9 cellular contexts compared by ENCODE assay signal in the genomic region with DNA sequence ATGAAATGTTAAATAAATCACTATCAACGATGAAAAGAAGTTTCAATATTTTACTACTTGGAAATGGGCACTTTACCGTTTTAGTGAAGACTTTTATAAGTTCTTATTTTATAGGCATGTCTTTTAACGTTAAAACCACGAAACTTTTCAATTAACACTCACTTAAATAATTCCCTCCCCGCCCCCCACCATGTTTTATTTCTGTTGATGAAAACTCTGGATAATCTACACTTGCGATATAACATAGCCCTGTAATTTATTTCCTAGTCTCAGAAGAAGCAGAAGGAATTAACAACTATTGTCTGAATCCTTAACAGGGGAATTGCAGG. TPM values are rescaled to one million over a fixed set of nuclear protein-coding genes. Genes with fewer than 3 reads are reported as not detected.
A peak's percentile ranks its signal among the peaks of the same experiment; 100 is the strongest.
DNase-seq lines count a peak whose midpoint lies in the region; ATAC-seq, FAIRE-seq and TF ChIP-seq lines count a peak whose summit lies in the region.
"Had no signal": no experiment of that assay in that cellular context is flagged by ENCODE, and none has a peak within 500 bp of the region (broad histone marks: within the 10 kb centered on the region; RNA-seq: fewer than 3 reads in every experiment).

No MANE protein-coding gene starts in this region.

- H3K27ac Mint-ChIP-seq in astrocyte (ENCODE audit: unreplicated experiment): no peak overlapping the region
- peak overlapping the region; percentile 70 for H3K27ac Mint-ChIP-seq in stimulated activated memory B cell treated with anti-CD40 and anti-IgM and Interleukin-4, amounts not matched to agents 10 μg/mL and 1 μg/mL and 100 μg/mL, for 72 hours

- H3K9me2 ChIP-seq in SK-N-SH: no peaks in the 10 kb centered on the region

- FAIRE-seq in astrocyte (lab: Jason Lieb, UNC): no peak
- no peak for FAIRE-seq in GM12891 (lab: Jason Lieb, UNC)

- no peak for TF ChIP-seq EP300 in SK-N-SH (IDR thresholded peaks at IDR 0.05; ENCODE audit: borderline replicate concordance in 1 of 2, low read depth in 1 of 2, low read length in 1 of 2)

- H3K4me1 ChIP-seq in SK-N-SH (ENCODE audit: control insufficient read depth in 1 of 2, insufficient read depth in 2 of 2, low read depth in 1 of 2, low read length in 1 of 2) (peaks cover 0 to 4% of the 10 kb centered on the region in 2 experiments; a peak in 1 of 4 replicates), astrocyte (ENCODE audit: insufficient read depth, low read length) (no peaks in the 10 kb centered on the region)

- peak overlapping the region; percentile 100 for H2AFZ ChIP-seq in SK-N-SH (ENCODE audit: low read depth)
- peak overlapping the region; percentile 98 for H2AFZ ChIP-seq in astrocyte (ENCODE audit: low read depth, low read length)

- H3K27me3 Mint-ChIP-seq in astrocyte (ENCODE audit: low read depth, unreplicated experiment): peaks cover 6% of the 10 kb centered on the region
- no peaks in the 10 kb centered on the region for H3K27me3 Mint-ChIP-seq in stimulated activated memory B cell treated with anti-CD40 and anti-IgM and Interleukin-4, amounts not matched to agents 10 μg/mL and 1 μg/mL and 100 μg/mL, for 72 hours

- H3K4me1 Mint-ChIP-seq in astrocyte (ENCODE audit: low read depth, unreplicated experiment): no peaks in the 10 kb centered on the region
- H3K4me1 Mint-ChIP-seq in stimulated activated memory B cell treated with anti-CD40 and anti-IgM and Interleukin-4, amounts not matched to agents 10 μg/mL and 1 μg/mL and 100 μg/mL, for 72 hours: peaks cover 8% of the 10 kb centered on the region

- ATAC-seq in SK-N-SH treated with all-trans-retinoic acid at 6 μM for 48 hours: no peak
- no peak for ATAC-seq in stimulated activated memory B cell treated with anti-CD40 and anti-IgM and Interleukin-4, amounts not matched to agents 10 μg/mL and 1 μg/mL and 100 μg/mL, for 72 hours

- H3K9me3 Mint-ChIP-seq in astrocyte (ENCODE audit: unreplicated experiment): peaks cover 15% of the 10 kb centered on the region
- peaks cover 22% of the 10 kb centered on the region for H3K9me3 Mint-ChIP-seq in stimulated activated memory B cell treated with anti-CD40 and anti-IgM and Interleukin-4, amounts not matched to agents 10 μg/mL and 1 μg/mL and 100 μg/mL, for 72 hours

- 44% methylated on average over 6 of the region's 6 CpGs for WGBS in SK-N-SH (ENCODE audit: low lambda C conversion rate)

- no peaks in the 10 kb centered on the region for H3K27me3 ChIP-seq in SK-N-SH (ENCODE audit: insufficient read depth)
- no peaks in the 10 kb centered on the region for H3K27me3 ChIP-seq in astrocyte (ENCODE audit: insufficient read depth, low read length)
- no peaks in the 10 kb centered on the region for H3K27me3 ChIP-seq in kidney epithelial cell (ENCODE audit: control insufficient read depth, insufficient read depth, low read length)

- DNase-seq in SK-N-SH (no peak), astrocyte (ENCODE audit: low read depth) (no peak), kidney epithelial cell (ENCODE audit: low read depth) (no peak), RKO (ENCODE audit: low spot score) (no peak), erythroblast (lab: John Stamatoyannopoulos, UW) (no peak), GM12891 (ENCODE audit: insufficient read length, low spot score) (no peak)

- H3K79me2 ChIP-seq in SK-N-SH (ENCODE audit: insufficient read depth) (no peaks in the 10 kb centered on the region), astrocyte (ENCODE audit: insufficient read depth, low read length) (no peaks in the 10 kb centered on the region)

- peak overlapping the region; percentile 69 to 81 for H3K4me3 ChIP-seq in SK-N-SH (ENCODE audit: low read depth in 2 of 2, low read length in 1 of 2)
- H3K4me3 ChIP-seq in astrocyte (ENCODE audit: insufficient read depth, low read depth, low read length): peak overlapping the region; percentile 75
- peak overlapping the region; percentile 66 for H3K4me3 ChIP-seq in kidney epithelial cell (ENCODE audit: low read depth, low read length)

- peaks cover 5% of the 10 kb centered on the region; the same call in 1 of the 2 replicates for H3K9me3 ChIP-seq in SK-N-SH
- H3K9me3 ChIP-seq in astrocyte (ENCODE audit: insufficient read depth, low read depth, low read length): no peaks in the 10 kb centered on the region

- CTCF ChIA-PET in SK-N-SH (lab: Yijun Ruan, JAX): no interaction called here

- H3K9ac ChIP-seq in SK-N-SH: no peak overlapping the region
- no peak overlapping the region for H3K9ac ChIP-seq in astrocyte (ENCODE audit: low read length)

- H3K4me3 Mint-ChIP-seq in astrocyte (ENCODE audit: unreplicated experiment): peak overlapping the region; percentile 94
- H3K4me3 Mint-ChIP-seq in stimulated activated memory B cell treated with anti-CD40 and anti-IgM and Interleukin-4, amounts not matched to agents 10 μg/mL and 1 μg/mL and 100 μg/mL, for 72 hours: peak overlapping the region; percentile 91

- H4K20me1 ChIP-seq in SK-N-SH (ENCODE audit: insufficient read depth): no peaks in the 10 kb centered on the region
- H4K20me1 ChIP-seq in astrocyte (ENCODE audit: insufficient read depth, low read length): no peaks in the 10 kb centered on the region

- H3K36me3 Mint-ChIP-seq in astrocyte (ENCODE audit: low read depth, unreplicated experiment): peaks cover 1% of the 10 kb centered on the region
- H3K36me3 Mint-ChIP-seq in stimulated activated memory B cell treated with anti-CD40 and anti-IgM and Interleukin-4, amounts not matched to agents 10 μg/mL and 1 μg/mL and 100 μg/mL, for 72 hours: peaks cover 18% of the 10 kb centered on the region

- TF ChIP-seq POLR2A in erythroblast (IDR thresholded peaks at IDR 0.05; ENCODE audit: low read length) (no peak), GM12891 (IDR thresholded peaks at IDR 0.05; ENCODE audit: low read depth, low read length) (no peak)

- H3K36me3 ChIP-seq in SK-N-SH (replicated peaks in 1 of 2; ENCODE audit: control insufficient read depth in 1 of 2, insufficient read depth in 2 of 2, low read length in 1 of 2): no peaks in the 10 kb centered on the region
- H3K36me3 ChIP-seq in astrocyte (ENCODE audit: insufficient read depth, low read length): no peaks in the 10 kb centered on the region
- H3K36me3 ChIP-seq in kidney epithelial cell (ENCODE audit: control insufficient read depth, insufficient read depth, low read length): no peaks in the 10 kb centered on the region

- no peaks in the 10 kb centered on the region for H3F3A ChIP-seq in SK-N-SH (replicated peaks; ENCODE audit: insufficient read depth)

- no peak for TF ChIP-seq CTCF in SK-N-SH (IDR thresholded peaks at IDR 0.05)
- no peak for TF ChIP-seq CTCF in astrocyte (IDR thresholded peaks at IDR 0.05; ENCODE audit: insufficient read depth, low read depth, low read length)
- TF ChIP-seq CTCF in kidney epithelial cell (IDR thresholded peaks at IDR 0.05; ENCODE audit: insufficient read depth, low read length, poor library complexity, severe bottlenecking): no peak

- H3K4me2 ChIP-seq in SK-N-SH: no peak overlapping the region; the same call in 1 of the 2 replicates
- H3K4me2 ChIP-seq in astrocyte (ENCODE audit: low read length): peak overlapping the region; percentile 95

- POLR2A ChIA-PET in SK-N-SH (lab: Yijun Ruan, JAX): no interaction called here

- no peak for TF ChIP-seq RAD21 in SK-N-SH (IDR thresholded peaks at IDR 0.05; ENCODE audit: low read length)

- 0 out of 4 replicates have a peak overlapping the region, but pooled peaks of 1 of the 2 experiments have one; percentile 16 for H3K27ac ChIP-seq in SK-N-SH (ENCODE audit: low read depth in 2 of 2, low read length in 1 of 2)
- no peak overlapping the region for H3K27ac ChIP-seq in astrocyte (ENCODE audit: low read depth, low read length)
- H3K27ac ChIP-seq: epithelial cell of prostate had no signal

TF ChIP-seq in SK-N-SH, 30 proteins besides CTCF, POLR2A, EP300 and RAD21 (continues in another document):
- TF ChIP-seq, protein P1, sequence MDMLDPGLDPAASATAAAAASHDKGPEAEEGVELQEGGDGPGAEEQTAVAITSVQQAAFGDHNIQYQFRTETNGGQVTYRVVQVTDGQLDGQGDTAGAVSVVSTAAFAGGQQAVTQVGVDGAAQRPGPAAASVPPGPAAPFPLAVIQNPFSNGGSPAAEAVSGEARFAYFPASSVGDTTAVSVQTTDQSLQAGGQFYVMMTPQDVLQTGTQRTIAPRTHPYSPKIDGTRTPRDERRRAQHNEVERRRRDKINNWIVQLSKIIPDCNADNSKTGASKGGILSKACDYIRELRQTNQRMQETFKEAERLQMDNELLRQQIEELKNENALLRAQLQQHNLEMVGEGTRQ (IDR thresholded peaks at IDR 0.05; ENCODE audit: borderline replicate concordance, low read depth, low read length): no peak

TF ChIP-seq in GM12891, 5 proteins besides CTCF, POLR2A, EP300 and RAD21:
- no peak for TF ChIP-seq PAX5 (IDR thresholded peaks at IDR 0.05; ENCODE audit: insufficient read depth, low read length, severe bottlenecking)
- no peak for TF ChIP-seq SPI1 (IDR thresholded peaks at IDR 0.05; ENCODE audit: low read depth, low read length)
- TF ChIP-seq POLR2AphosphoS5 (IDR thresholded peaks at IDR 0.05; ENCODE audit: low read depth, low read length): no peak
- TF ChIP-seq TAF1 (IDR thresholded peaks at IDR 0.05; ENCODE audit: low read depth, low read length): no peak
- no peak for TF ChIP-seq POU2F2 (IDR thresholded peaks at IDR 0.05; ENCODE audit: low read depth, low read length)
TF ChIP-seq in GM12891: peak in this region for 0.

RNA-seq across cellular contexts. Expression of a gene that starts 0.3 kb away (rescaled TPM):
- polyA plus RNA-seq in SK-N-SH (2012; rRNA removed): 0.87 and 1.0 TPM in 2 replicates
- 1.0 TPM in 2 replicates for polyA plus RNA-seq in SK-N-SH (2012; cell fraction: cytosol; rRNA removed)
- 1.2 and 2.6 TPM in 2 replicates for polyA plus RNA-seq in SK-N-SH (2012; cell fraction: nucleus; rRNA removed)
- total RNA-seq in astrocyte: 2.1 and 2.9 TPM in 2 replicates
- total RNA-seq in kidney epithelial cell: 3.8 and 5.1 TPM in 2 replicates
- polyA plus RNA-seq in GM12891 (2012; ENCODE audit: low read depth, missing spikeins): 0.83 TPM

RNA-seq across cellular contexts. Expression of a gene that starts 45.3 kb away (rescaled TPM):
- 2.5 and 5.3 TPM in 2 replicates for polyA plus RNA-seq in SK-N-SH (2012; rRNA removed)
- 2.5 and 3.1 TPM in 2 replicates for polyA plus RNA-seq in SK-N-SH (2012; cell fraction: cytosol; rRNA removed)
- polyA plus RNA-seq in SK-N-SH (2012; cell fraction: nucleus; rRNA removed): 6.2 and 15.7 TPM in 2 replicates
- total RNA-seq in astrocyte (4.1 and 4.4 TPM in 2 replicates), kidney epithelial cell (3.6 and 7.6 TPM in 2 replicates)
- polyA plus RNA-seq in GM12891 (2012; ENCODE audit: low read depth, missing spikeins): 0.62 TPM

RNA-seq across cellular contexts. Expression of a gene that starts 46.5 kb away (rescaled TPM):
- polyA plus RNA-seq in SK-N-SH (2012; rRNA removed): 1.2 and 1.7 TPM in 2 replicates
- polyA plus RNA-seq in SK-N-SH (2012; cell fraction: cytosol; rRNA removed): 1.5 and 1.9 TPM in 2 replicates
- polyA plus RNA-seq in SK-N-SH (2012; cell fraction: nucleus; rRNA removed): 1.6 and 2.1 TPM in 2 replicates
- total RNA-seq in astrocyte (9.5 and 9.8 TPM in 2 replicates), kidney epithelial cell (4.9 and 17.5 TPM in 2 replicates)
- polyA plus RNA-seq in GM12891 (2012; ENCODE audit: low read depth, missing spikeins): 0.69 TPM
